Comparison of ENCODE assay signal across 1 cellular context in the genomic region with DNA sequence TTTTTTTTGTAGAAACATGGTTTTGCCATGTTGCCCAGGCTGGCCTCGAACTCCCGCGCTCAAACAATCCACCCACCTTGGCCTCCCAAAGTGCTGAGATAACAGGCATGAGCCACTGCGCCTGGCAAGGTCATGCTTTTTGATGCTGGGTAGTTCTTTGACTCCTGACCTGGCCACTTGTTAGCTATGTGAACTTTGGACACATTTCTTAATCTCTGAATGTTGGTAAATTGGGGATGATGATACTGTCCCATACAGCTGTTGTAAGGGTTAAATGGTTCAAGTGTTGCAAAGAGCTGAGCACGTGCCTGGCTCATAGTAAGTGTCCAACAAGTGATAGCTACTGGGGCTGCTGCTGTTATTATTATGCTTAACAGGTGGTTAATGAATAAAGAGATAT.
A peak's percentile ranks its signal among the peaks of the same experiment; 100 is the strongest.
TF ChIP-seq lines count a peak whose summit lies in the region.

No MANE protein-coding gene starts in this region.

TF ChIP-seq in liver, 16 proteins besides CTCF, POLR2A, EP300 and RAD21 (continued from another document):
- TF ChIP-seq, protein P1, sequence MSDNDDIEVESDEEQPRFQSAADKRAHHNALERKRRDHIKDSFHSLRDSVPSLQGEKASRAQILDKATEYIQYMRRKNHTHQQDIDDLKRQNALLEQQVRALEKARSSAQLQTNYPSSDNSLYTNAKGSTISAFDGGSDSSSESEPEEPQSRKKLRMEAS (IDR thresholded peaks at IDR 0.05), result peak; percentile 94
- TF ChIP-seq SP1 (IDR thresholded peaks at IDR 0.05) (peak; percentile 96), FOXA1 (IDR thresholded peaks at IDR 0.05) (peak; percentile 81), RXRA (IDR thresholded peaks at IDR 0.05) (peak; percentile 98), HNF4A (conservative IDR thresholded peaks at IDR 0.05) (peak; percentile 99), NR2F2 (IDR thresholded peaks at IDR 0.05) (peak; percentile 93), FOXA2 (IDR thresholded peaks at IDR 0.05) (peak; percentile 48), JUND (IDR thresholded peaks at IDR 0.05) (peak; percentile 82 to 88)
- TF ChIP-seq, protein P2, sequence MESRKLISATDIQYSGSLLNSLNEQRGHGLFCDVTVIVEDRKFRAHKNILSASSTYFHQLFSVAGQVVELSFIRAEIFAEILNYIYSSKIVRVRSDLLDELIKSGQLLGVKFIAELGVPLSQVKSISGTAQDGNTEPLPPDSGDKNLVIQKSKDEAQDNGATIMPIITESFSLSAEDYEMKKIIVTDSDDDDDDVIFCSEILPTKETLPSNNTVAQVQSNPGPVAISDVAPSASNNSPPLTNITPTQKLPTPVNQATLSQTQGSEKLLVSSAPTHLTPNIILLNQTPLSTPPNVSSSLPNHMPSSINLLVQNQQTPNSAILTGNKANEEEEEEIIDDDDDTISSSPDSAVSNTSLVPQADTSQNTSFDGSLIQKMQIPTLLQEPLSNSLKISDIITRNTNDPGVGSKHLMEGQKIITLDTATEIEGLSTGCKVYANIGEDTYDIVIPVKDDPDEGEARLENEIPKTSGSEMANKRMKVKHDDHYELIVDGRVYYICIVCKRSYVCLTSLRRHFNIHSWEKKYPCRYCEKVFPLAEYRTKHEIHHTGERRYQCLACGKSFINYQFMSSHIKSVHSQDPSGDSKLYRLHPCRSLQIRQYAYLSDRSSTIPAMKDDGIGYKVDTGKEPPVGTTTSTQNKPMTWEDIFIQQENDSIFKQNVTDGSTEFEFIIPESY (IDR thresholded peaks at IDR 0.05), result peak; percentile 94
